Comparison of ENCODE assay signal across 1 cellular context in the genomic region with DNA sequence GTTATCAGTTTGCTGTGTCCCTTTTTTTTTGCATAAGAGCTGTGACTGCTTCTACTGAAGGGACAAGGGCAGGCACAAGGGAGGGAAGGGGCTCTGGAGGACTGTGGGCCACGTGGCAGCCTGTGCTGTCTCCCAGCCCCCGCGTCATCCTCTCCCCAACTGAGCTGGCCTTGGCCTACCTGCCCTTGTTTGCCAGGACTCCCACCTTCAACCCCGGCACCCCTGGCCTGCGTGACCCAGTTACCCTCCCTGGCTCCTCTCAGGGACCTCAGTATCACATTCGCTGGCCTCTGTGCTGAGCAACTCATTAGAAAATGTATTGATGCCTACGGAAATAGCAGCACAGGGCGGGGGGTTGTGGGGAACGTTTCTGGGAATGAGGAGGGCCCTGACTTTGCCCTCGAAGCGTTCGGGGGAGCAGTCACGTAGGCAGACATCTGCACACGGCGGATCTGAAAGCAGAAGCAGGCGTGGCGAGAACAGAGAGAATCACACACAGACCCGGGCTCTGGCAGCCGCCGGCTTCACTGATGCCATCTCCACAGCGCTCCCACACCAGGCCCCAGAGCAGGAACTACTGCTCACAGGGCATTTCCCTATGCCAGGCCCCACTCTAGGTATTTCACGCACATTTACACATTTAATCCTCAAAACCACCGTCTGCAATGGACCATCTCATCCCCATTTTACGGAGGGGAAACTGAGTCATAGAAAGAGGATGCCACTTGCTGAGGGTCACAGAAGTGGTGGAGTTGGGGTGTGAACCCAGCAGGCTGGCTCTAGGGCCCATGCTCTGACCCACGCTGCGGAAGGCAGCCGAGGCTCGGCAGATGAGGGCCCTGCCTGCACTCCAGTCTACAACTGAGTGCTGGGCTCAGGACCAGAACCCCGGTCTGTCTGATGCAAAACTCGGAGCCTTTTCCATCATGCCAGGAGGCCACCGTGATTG.
TF ChIP-seq lines count a peak whose summit lies in the region.

No MANE protein-coding gene starts in this region.

TF ChIP-seq in K562, 482 proteins besides CTCF, POLR2A, EP300 and RAD21 (continues in another document):
- TF ChIP-seq KDM1A (IDR thresholded peaks at IDR 0.05) (no peak), ZNF318 (IDR thresholded peaks at IDR 0.05; ENCODE audit: borderline replicate concordance in 1 of 2, low read depth in 1 of 2) (no peak), RFX1 (IDR thresholded peaks at IDR 0.05) (no peak), ZNF197 (CRISPR knock-in tag; IDR thresholded peaks at IDR 0.05; ENCODE audit: low read depth) (no peak), ZSCAN29 (IDR thresholded peaks at IDR 0.05) (no peak), TCF3 (CRISPR knock-in tag; IDR thresholded peaks at IDR 0.05) (no peak), ZNF121 (CRISPR knock-in tag; conservative IDR thresholded peaks at IDR 0.05) (no peak), POLR2AphosphoS5 (IDR thresholded peaks at IDR 0.05; ENCODE audit: control insufficient read depth, insufficient read depth, low read depth, low read length) (peak; percentile 15; the same call in 1 of the 2 replicates), SRF (CRISPR knock-in tag; IDR thresholded peaks at IDR 0.05) (0 out of 4 replicates have a peak, but pooled peaks of 1 of the 2 experiments have one; percentile 11), JUN (IDR thresholded peaks at IDR 0.05; ENCODE audit: borderline replicate concordance, low read depth, low read length) (no peak), JUN (CRISPR knock-in tag; IDR thresholded peaks at IDR 0.05; ENCODE audit: borderline replicate concordance) (0 out of 2 replicates have a peak, but pooled peaks have one; percentile 54), ZBTB11 (CRISPR knock-in tag; IDR thresholded peaks at IDR 0.05) (no peak), RUNX1 (IDR thresholded peaks at IDR 0.05; ENCODE audit: low read depth) (no peak), SRSF7 (optimal IDR thresholded peaks at IDR 0.05; ENCODE audit: low read depth, low read length) (no peak), ZNF655 (CRISPR knock-in tag; IDR thresholded peaks at IDR 0.05) (no peak), ESRRB (CRISPR knock-in tag; IDR thresholded peaks at IDR 0.05; ENCODE audit: borderline replicate concordance) (no peak), ZNF280B (CRISPR knock-in tag; IDR thresholded peaks at IDR 0.05) (no peak), SREBF1 (IDR thresholded peaks at IDR 0.05; ENCODE audit: borderline replicate concordance, low read depth, low read length) (no peak), ZNF12 (CRISPR knock-in tag; IDR thresholded peaks at IDR 0.05) (no peak), ZNF75A (CRISPR knock-in tag; IDR thresholded peaks at IDR 0.05) (no peak), MECOM (CRISPR knock-in tag; IDR thresholded peaks at IDR 0.05) (peak; percentile 32), HIVEP1 (CRISPR knock-in tag; IDR thresholded peaks at IDR 0.05) (0 out of 2 replicates have a peak, but pooled peaks have one; percentile 25), ZBTB12 (CRISPR knock-in tag; IDR thresholded peaks at IDR 0.05) (no peak), SMAD4 (CRISPR knock-in tag; conservative IDR thresholded peaks at IDR 0.05) (peak; percentile 9), POLR3G (IDR thresholded peaks at IDR 0.05; ENCODE audit: extremely low read depth, insufficient read length, insufficient replicate concordance) (no peak), LEF1 (IDR thresholded peaks at IDR 0.05) (no peak), ASH1L (IDR thresholded peaks at IDR 0.05; ENCODE audit: borderline replicate concordance, low read depth, partially characterized antibody) (no peak), ZNF41 (CRISPR knock-in tag; conservative IDR thresholded peaks at IDR 0.05) (no peak)
- TF ChIP-seq, protein P1, sequence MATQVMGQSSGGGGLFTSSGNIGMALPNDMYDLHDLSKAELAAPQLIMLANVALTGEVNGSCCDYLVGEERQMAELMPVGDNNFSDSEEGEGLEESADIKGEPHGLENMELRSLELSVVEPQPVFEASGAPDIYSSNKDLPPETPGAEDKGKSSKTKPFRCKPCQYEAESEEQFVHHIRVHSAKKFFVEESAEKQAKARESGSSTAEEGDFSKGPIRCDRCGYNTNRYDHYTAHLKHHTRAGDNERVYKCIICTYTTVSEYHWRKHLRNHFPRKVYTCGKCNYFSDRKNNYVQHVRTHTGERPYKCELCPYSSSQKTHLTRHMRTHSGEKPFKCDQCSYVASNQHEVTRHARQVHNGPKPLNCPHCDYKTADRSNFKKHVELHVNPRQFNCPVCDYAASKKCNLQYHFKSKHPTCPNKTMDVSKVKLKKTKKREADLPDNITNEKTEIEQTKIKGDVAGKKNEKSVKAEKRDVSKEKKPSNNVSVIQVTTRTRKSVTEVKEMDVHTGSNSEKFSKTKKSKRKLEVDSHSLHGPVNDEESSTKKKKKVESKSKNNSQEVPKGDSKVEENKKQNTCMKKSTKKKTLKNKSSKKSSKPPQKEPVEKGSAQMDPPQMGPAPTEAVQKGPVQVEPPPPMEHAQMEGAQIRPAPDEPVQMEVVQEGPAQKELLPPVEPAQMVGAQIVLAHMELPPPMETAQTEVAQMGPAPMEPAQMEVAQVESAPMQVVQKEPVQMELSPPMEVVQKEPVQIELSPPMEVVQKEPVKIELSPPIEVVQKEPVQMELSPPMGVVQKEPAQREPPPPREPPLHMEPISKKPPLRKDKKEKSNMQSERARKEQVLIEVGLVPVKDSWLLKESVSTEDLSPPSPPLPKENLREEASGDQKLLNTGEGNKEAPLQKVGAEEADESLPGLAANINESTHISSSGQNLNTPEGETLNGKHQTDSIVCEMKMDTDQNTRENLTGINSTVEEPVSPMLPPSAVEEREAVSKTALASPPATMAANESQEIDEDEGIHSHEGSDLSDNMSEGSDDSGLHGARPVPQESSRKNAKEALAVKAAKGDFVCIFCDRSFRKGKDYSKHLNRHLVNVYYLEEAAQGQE (CRISPR knock-in tag; IDR thresholded peaks at IDR 0.05; ENCODE audit: low read depth), result no peak
- TF ChIP-seq, protein P2, sequence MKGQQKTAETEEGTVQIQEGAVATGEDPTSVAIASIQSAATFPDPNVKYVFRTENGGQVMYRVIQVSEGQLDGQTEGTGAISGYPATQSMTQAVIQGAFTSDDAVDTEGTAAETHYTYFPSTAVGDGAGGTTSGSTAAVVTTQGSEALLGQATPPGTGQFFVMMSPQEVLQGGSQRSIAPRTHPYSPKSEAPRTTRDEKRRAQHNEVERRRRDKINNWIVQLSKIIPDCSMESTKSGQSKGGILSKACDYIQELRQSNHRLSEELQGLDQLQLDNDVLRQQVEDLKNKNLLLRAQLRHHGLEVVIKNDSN (CRISPR knock-in tag; IDR thresholded peaks at IDR 0.05), result 0 out of 2 replicates have a peak, but pooled peaks have one; percentile 14
- TF ChIP-seq, protein P3, sequence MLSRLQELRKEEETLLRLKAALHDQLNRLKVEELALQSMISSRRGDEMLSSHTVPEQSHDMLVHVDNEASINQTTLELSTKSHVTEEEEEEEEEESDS (CRISPR knock-in tag; IDR thresholded peaks at IDR 0.05), result no peak
